Comparison of ENCODE assay signal across 1 cellular context in the genomic region with DNA sequence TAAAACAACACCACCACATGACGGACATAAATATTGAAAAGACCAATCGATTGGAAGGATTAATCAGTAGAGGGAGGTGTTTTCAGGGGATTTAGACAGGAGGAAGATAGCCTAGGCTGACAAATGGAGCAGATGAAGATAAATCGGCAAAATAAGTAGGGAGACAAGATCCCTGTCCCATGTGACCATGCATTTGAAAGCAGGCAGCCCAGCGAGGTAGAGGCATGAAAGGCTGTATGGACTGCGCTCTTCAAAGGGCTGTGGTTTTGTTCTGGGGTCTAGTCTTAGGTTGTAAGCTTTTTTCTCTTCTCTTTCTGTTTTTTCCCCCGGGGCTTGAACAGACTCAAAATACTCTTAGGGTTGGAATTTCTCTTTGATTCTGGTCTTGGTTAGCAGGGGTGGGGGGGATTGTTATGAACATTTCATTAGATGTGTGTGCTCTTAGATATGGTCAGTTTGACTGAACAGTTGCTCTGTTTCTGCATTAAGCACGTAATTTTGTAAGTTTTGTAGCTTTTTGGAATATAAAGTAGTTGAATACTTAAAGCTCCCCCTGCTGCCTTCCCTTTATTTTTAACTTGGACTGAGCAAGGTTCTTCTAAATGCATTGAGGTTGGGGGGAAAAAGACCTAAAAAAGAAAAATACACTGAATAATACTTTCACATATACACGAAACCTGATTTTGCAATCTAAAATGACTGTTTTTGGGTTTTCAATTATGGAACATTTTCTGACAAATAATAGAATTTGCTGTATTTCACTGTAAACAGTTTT.
TF ChIP-seq lines count a peak whose summit lies in the region.

No MANE protein-coding gene starts in this region.

TF ChIP-seq in HEK293, 187 proteins besides CTCF, POLR2A, EP300 and RAD21 (continued from another document):
- TF ChIP-seq, protein P1, sequence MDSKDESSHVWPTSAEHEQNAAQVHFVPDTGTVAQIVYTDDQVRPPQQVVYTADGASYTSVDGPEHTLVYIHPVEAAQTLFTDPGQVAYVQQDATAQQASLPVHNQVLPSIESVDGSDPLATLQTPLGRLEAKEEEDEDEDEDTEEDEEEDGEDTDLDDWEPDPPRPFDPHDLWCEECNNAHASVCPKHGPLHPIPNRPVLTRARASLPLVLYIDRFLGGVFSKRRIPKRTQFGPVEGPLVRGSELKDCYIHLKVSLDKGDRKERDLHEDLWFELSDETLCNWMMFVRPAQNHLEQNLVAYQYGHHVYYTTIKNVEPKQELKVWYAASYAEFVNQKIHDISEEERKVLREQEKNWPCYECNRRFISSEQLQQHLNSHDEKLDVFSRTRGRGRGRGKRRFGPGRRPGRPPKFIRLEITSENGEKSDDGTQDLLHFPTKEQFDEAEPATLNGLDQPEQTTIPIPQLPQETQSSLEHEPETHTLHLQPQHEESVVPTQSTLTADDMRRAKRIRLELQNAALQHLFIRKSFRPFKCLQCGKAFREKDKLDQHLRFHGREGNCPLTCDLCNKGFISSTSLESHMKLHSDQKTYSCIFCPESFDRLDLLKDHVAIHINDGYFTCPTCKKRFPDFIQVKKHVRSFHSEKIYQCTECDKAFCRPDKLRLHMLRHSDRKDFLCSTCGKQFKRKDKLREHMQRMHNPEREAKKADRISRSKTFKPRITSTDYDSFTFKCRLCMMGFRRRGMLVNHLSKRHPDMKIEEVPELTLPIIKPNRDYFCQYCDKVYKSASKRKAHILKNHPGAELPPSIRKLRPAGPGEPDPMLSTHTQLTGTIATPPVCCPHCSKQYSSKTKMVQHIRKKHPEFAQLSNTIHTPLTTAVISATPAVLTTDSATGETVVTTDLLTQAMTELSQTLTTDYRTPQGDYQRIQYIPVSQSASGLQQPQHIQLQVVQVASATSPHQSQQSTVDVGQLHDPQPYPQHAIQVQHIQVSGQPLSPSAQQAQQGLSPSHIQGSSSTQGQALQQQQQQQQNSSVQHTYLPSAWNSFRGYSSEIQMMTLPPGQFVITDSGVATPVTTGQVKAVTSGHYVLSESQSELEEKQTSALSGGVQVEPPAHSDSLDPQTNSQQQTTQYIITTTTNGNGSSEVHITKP (tag by site-specific recombination; IDR thresholded peaks at IDR 0.05) = 0 out of 2 replicates have a peak, but pooled peaks have one; percentile 38
